9 cellular contexts compared by ENCODE assay signal in genomic region chr12:53728206-53728605, GRCh38. TPM values are rescaled to one million over a fixed set of nuclear protein-coding genes. Genes with fewer than 3 reads are reported as not detected.
DNase-seq lines count a peak whose midpoint lies in the region; ATAC-seq and TF ChIP-seq lines count a peak whose summit lies in the region.
"Had no signal": no experiment of that assay in that cellular context is flagged by ENCODE, and none has a peak within 500 bp of the region (broad histone marks: within the 10 kb centered on the region; RNA-seq: fewer than 3 reads in every experiment).

No MANE protein-coding gene starts in this region.

- H3K4me1 ChIP-seq in hepatocyte (ENCODE audit: insufficient read depth) (peaks cover 6% of the 10 kb centered on the region), smooth muscle cell (ENCODE audit: low read depth) (peaks cover 4% of the 10 kb centered on the region), ovary (ENCODE audit: insufficient read depth) (peaks cover 10% of the 10 kb centered on the region)

- peak overlapping the region; percentile 69 for H3K4me2 ChIP-seq in hepatocyte
- H3K4me2 ChIP-seq in smooth muscle cell: peak overlapping the region; percentile 87

- no peak for TF ChIP-seq POLR2A in ovary (IDR thresholded peaks at IDR 0.05)

- ATAC-seq in HG03108 (IDR thresholded peaks at IDR 0.05; ENCODE audit: unreplicated experiment) (no peak), HG03280 (IDR thresholded peaks at IDR 0.05; ENCODE audit: unreplicated experiment) (no peak)

- no peaks in the 10 kb centered on the region for H4K20me1 ChIP-seq in hepatocyte (ENCODE audit: insufficient read depth, poor library complexity, severe bottlenecking)
- peaks cover 8% of the 10 kb centered on the region for H4K20me1 ChIP-seq in smooth muscle cell (ENCODE audit: low read depth)

- H3K9ac ChIP-seq in smooth muscle cell (ENCODE audit: low read depth): no peak overlapping the region

- TF ChIP-seq CTCF in VCaP (conservative IDR thresholded peaks at IDR 0.05): no peak
- no peak for TF ChIP-seq CTCF in hepatocyte (IDR thresholded peaks at IDR 0.05; ENCODE audit: poor library complexity)
- no peak for TF ChIP-seq CTCF in smooth muscle cell (IDR thresholded peaks at IDR 0.05; ENCODE audit: borderline replicate concordance, insufficient read depth, poor library complexity, severe bottlenecking)
- TF ChIP-seq CTCF in ovary (IDR thresholded peaks at IDR 0.05): no peak

- no peak for TF ChIP-seq EP300 in ovary (IDR thresholded peaks at IDR 0.05)

- H3K9me2 ChIP-seq in hepatocyte (replicated peaks; ENCODE audit: insufficient read depth): no peaks in the 10 kb centered on the region

- H3K4me3 ChIP-seq in hepatocyte (no peak overlapping the region), smooth muscle cell (peak overlapping the region; percentile 82), ovary (no peak overlapping the region)

- H3K79me2 ChIP-seq in hepatocyte: peaks cover 4% of the 10 kb centered on the region
- peaks cover 6% of the 10 kb centered on the region for H3K79me2 ChIP-seq in smooth muscle cell (ENCODE audit: low read depth)

- intact Hi-C loops in ovary (cut with DNase I): no loop called here

- DNase-seq in NCI-H2029 (lab: John Stamatoyannopoulos, UW) (peak; percentile 29), NCI-H2029 treated with DMSO at 0.1 percent for 48 hours (lab: John Stamatoyannopoulos, UW) (no peak), hepatocyte (ENCODE audit: low spot score) (no peak), smooth muscle cell (lab: John Stamatoyannopoulos, UW; ENCODE audit: unreplicated experiment) (no peak), ovary (no peak)

- H3K27ac ChIP-seq in VCaP: peak overlapping the region; percentile 50
- H3K27ac ChIP-seq in hepatocyte: no peak overlapping the region
- H3K27ac ChIP-seq in smooth muscle cell (ENCODE audit: low read depth): no peak overlapping the region
- peak overlapping the region in 1 of 2 donors; percentile 63 for H3K27ac ChIP-seq in ovary

- no peaks in the 10 kb centered on the region for H3K9me3 ChIP-seq in hepatocyte (ENCODE audit: low read depth)
- H3K9me3 ChIP-seq in smooth muscle cell (replicated peaks; ENCODE audit: low read depth): no peaks in the 10 kb centered on the region
- no peaks in the 10 kb centered on the region for H3K9me3 ChIP-seq in ovary

- no peaks in the 10 kb centered on the region for H3F3A ChIP-seq in smooth muscle cell (ENCODE audit: low read depth)

- H2AFZ ChIP-seq in hepatocyte (peak overlapping the region; percentile 46), smooth muscle cell (ENCODE audit: low read depth) (peak overlapping the region; percentile 87)

- 36% methylated on average over 7 of the region's 7 CpGs for WGBS in hepatocyte (ENCODE audit: low lambda C conversion rate, missing lambda C conversion rate)
- WGBS in smooth muscle cell (ENCODE audit: low lambda C conversion rate): 45% methylated on average over 7 of the region's 7 CpGs
- 52 to 57% (median 54%) methylated on average over 7 of the region's 7 CpGs for WGBS in ovary, 3 donors

- peaks cover 10% of the 10 kb centered on the region for H3K27me3 ChIP-seq in hepatocyte
- peaks cover 23% of the 10 kb centered on the region for H3K27me3 ChIP-seq in smooth muscle cell (ENCODE audit: low read depth)
- no peaks in the 10 kb centered on the region for H3K27me3 ChIP-seq in ovary

- H3K36me3 ChIP-seq in hepatocyte (replicated peaks; ENCODE audit: insufficient read depth, low read depth) (no peaks in the 10 kb centered on the region), smooth muscle cell (ENCODE audit: low read depth) (no peaks in the 10 kb centered on the region), ovary (no peaks in the 10 kb centered on the region)

RNA-seq across cellular contexts. Expression of gene CALCOCO1, which starts 1.0 kb away (rescaled TPM):
- total RNA-seq in hepatocyte (63.5 and 71.3 TPM in 2 replicates), smooth muscle cell (52.0 and 56.6 TPM in 2 replicates), ovary (100 to 1,000 TPM in 5 of 7 donors, 10 to 100 TPM in 2; 52.2 to 170 (median 134) TPM)
- polyA plus RNA-seq in hepatocyte (74.4 and 83.1 TPM in 2 replicates), smooth muscle cell (46.5 and 59.5 TPM in 2 replicates), ovary (100 to 1,000 TPM; 142 to 202 TPM)

RNA-seq across cellular contexts. Expression of gene CISTR, which starts 23.6 kb away (rescaled TPM):
- total RNA-seq in hepatocyte (not detected in 2 replicates), smooth muscle cell (not detected in 2 replicates), ovary (not detected)
- polyA plus RNA-seq in hepatocyte (not detected in 2 replicates), smooth muscle cell (not detected in 2 replicates), ovary (not detected)
- total RNA-seq: subcutaneous adipose tissue had no signal

RNA-seq across cellular contexts. Expression of gene ATP5MC2, which starts 52.3 kb away (rescaled TPM):
- total RNA-seq in hepatocyte (252 and 329 TPM in 2 replicates), smooth muscle cell (238 and 261 TPM in 2 replicates), ovary (100 to 1,000 TPM; 241 to 345 (median 289) TPM)
- polyA plus RNA-seq in hepatocyte (301 and 306 TPM in 2 replicates), smooth muscle cell (312 and 320 TPM in 2 replicates), ovary (100 to 1,000 TPM; 438 to 485 TPM)
